28 cellular contexts compared by ENCODE assay signal in the genomic region with DNA sequence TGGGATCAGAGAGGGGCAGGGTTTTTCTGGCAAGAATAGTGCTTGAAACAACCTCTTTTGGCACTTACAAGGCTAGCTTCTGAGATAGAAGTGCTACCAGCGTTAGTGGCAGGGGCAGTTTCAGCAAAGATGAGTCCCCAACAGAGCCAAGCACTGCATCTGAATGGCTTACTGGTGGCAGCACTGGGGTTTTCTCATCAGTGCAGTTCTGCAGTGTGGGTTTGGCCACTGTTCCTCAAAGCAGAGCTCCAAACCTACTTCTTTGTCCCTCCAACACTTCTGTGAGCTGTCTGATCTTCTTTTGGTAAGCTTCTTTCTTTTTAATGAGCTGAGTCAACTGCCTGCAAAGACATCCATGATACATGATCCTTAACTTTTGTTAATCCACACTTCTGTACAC. TPM values are rescaled to one million over a fixed set of nuclear protein-coding genes. Genes with fewer than 3 reads are reported as not detected.
"Had no signal": no experiment of that assay in that cellular context is flagged by ENCODE, and none has a peak within 500 bp of the region (broad histone marks: within the 10 kb centered on the region; RNA-seq: fewer than 3 reads in every experiment).

No MANE protein-coding gene starts in this region.

- H3K4me1 Mint-ChIP-seq: immature natural killer cell; mesothelial cell of epicardium; natural killer cell; nephron progenitor cell; stimulated activated naive CD8-positive, alpha-beta T cell treated with anti-CD3 and anti-CD28 coated beads, Interleukin-15, amount 100 ng/mL, for 72 hours had no signal

- H3K9me3 Mint-ChIP-seq: mesothelial cell of epicardium; natural killer cell; nephron progenitor cell; stimulated activated naive CD8-positive, alpha-beta T cell treated with anti-CD3 and anti-CD28 coated beads, Interleukin-15, amount 100 ng/mL, for 72 hours; type B pancreatic cell had no signal

- H3K9me3 ChIP-seq: left lung, lower lobe of right lung, ovary, right atrium auricular region, right lobe of liver, tibial nerve, uterus had no signal

- H3K27ac ChIP-seq: left lung, lower lobe of right lung, ovary, right atrium auricular region, right lobe of liver, tibial nerve, uterus had no signal

- H3K36me3 ChIP-seq: left lung, lower lobe of right lung, ovary, right atrium auricular region, right lobe of liver, tibial nerve, uterus had no signal

- H3K4me2 ChIP-seq: smooth muscle cell had no signal

- H3K27me3 ChIP-seq: ovary, right atrium auricular region, right lobe of liver, tibial nerve, uterus had no signal

- H3K27ac Mint-ChIP-seq: immature natural killer cell; mesothelial cell of epicardium; naive B cell; natural killer cell; nephron progenitor cell; progenitor cell of endocrine pancreas; stimulated activated naive CD8-positive, alpha-beta T cell treated with anti-CD3 and anti-CD28 coated beads, Interleukin-15, amount 100 ng/mL, for 72 hours; type B pancreatic cell had no signal

- H3K36me3 Mint-ChIP-seq: immature natural killer cell, mesothelial cell of epicardium, naive B cell, natural killer cell, type B pancreatic cell had no signal

- H3K4me3 ChIP-seq: left lung, lower lobe of right lung, ovary, right atrium auricular region, right lobe of liver, smooth muscle cell, tibial nerve, uterus had no signal

- H3K4me1 ChIP-seq: left lung, lower lobe of right lung, right atrium auricular region, right lobe of liver, tibial nerve, uterus had no signal

- H3K4me3 Mint-ChIP-seq: immature natural killer cell; mesothelial cell of epicardium; naive B cell; natural killer cell; nephron progenitor cell; stimulated activated naive CD8-positive, alpha-beta T cell treated with anti-CD3 and anti-CD28 coated beads, Interleukin-15, amount 100 ng/mL, for 72 hours; type B pancreatic cell had no signal

- DNase-seq: hippocampal formation; immature natural killer cell; kidney; left colon; left lung; lower lobe of right lung; mammary epithelial cell; mesendoderm; naive B cell; natural killer cell; nephron progenitor cell; ovary; right lobe of liver; stimulated activated CD4-positive, alpha-beta T cell treated with anti-CD3 and anti-CD28 coated beads, Interleukin-1b, Interleukin-23, amount 100 ng/mL, for 48 hours; stimulated activated CD4-positive, alpha-beta T cell treated with anti-CD3 and anti-CD28 coated beads, Interleukin-2, amount 100 ng/mL, for 48 hours; stimulated activated naive CD4-positive, alpha-beta T cell treated with Interleukin-2 at 50 U/mL for 16 hours; stimulated activated naive CD8-positive, alpha-beta T cell treated with anti-CD3 and anti-CD28 coated beads, Interleukin-15, amount 100 ng/mL, for 72 hours; substantia nigra; uterus had no signal

RNA-seq across cellular contexts. Expression of a gene that starts 29.8 kb away (rescaled TPM):
- total RNA-seq: liver, pulmonary artery endothelial cell, renal cortical epithelial cell, right atrium auricular region had no signal
